In genomic region chr20:14049111-14049510, GRCh38 we compare ENCODE assay signal across 20 cellular contexts. TPM values are rescaled to one million over a fixed set of nuclear protein-coding genes. Genes with fewer than 3 reads are reported as not detected.
DNase-seq lines count a peak whose midpoint lies in the region; ATAC-seq, FAIRE-seq and TF ChIP-seq lines count a peak whose summit lies in the region.
"Had no signal": no experiment of that assay in that cellular context is flagged by ENCODE, and none has a peak within 500 bp of the region (broad histone marks: within the 10 kb centered on the region; RNA-seq: fewer than 3 reads in every experiment).

No MANE protein-coding gene starts in this region.

- peak; percentile 82 for ATAC-seq in GM19023 (IDR thresholded peaks at IDR 0.05; ENCODE audit: unreplicated experiment)
- ATAC-seq in GM21786 (IDR thresholded peaks at IDR 0.05; ENCODE audit: unreplicated experiment): peak; percentile 80
- ATAC-seq in HG03103 (IDR thresholded peaks at IDR 0.05; ENCODE audit: low read depth, unreplicated experiment): peak; percentile 80
- no peak for ATAC-seq in left ventricle myocardium superior
- ATAC-seq: activated CD8-positive, alpha-beta T cell treated with anti-CD3 and anti-CD28 coated beads for 36 hours; foreskin keratinocyte had no signal

- H3K27ac ChIP-seq in OCI-LY7 (ENCODE audit: low read depth, low read length, poor library complexity, severe bottlenecking): no peak overlapping the region
- H3K27ac ChIP-seq: breast epithelium, foreskin keratinocyte, KMS-11 had no signal

- no peaks in the 10 kb centered on the region for H3K27me3 ChIP-seq in Caco-2 (replicated peaks; ENCODE audit: control insufficient read depth, insufficient read depth, low read length)
- H3K27me3 ChIP-seq: breast epithelium, foreskin keratinocyte had no signal

- intact Hi-C loops in Caco-2 (cut with micrococcal nuclease; ENCODE audit: unreplicated experiment): no loop called here
- intact Hi-C loops in OCI-LY7 (cut with micrococcal nuclease; ENCODE audit: unreplicated experiment): no loop called here
- intact Hi-C loops in left ventricle myocardium superior (cut with micrococcal nuclease): no loop called here

- no peak for DNase-seq in nephron progenitor cell
- no peak for DNase-seq in Caco-2
- DNase-seq in RCC 7860 (ENCODE audit: low spot score): no peak
- DNase-seq in OCI-LY7 (ENCODE audit: low spot score): no peak
- no peak for DNase-seq in left ventricle myocardium superior
- DNase-seq: activated CD8-positive, alpha-beta T cell treated with anti-CD3 and anti-CD28 coated beads for 36 hours; activated naive CD4-positive, alpha-beta T cell treated with Interleukin-2 at 50 U/mL for 16 hours; CD4-positive, alpha-beta memory T cell; endodermal cell; foreskin keratinocyte; NCI-H1694 treated with DMSO at 0.1 percent for 48 hours; NCI-H526; T1000 had no signal

- no peaks in the 10 kb centered on the region for H3K9me3 Mint-ChIP-seq in nephron progenitor cell
- H3K9me3 Mint-ChIP-seq in Caco-2 (ENCODE audit: unreplicated experiment): no peaks in the 10 kb centered on the region
- H3K9me3 Mint-ChIP-seq: activated CD8-positive, alpha-beta T cell treated with anti-CD3 and anti-CD28 coated beads for 36 hours had no signal

- no TSS peak for BruUV-seq in Caco-2 (replicated peaks; lab: Mats Ljungman, UMichigan)
- BruUV-seq in OCI-LY7 (replicated peaks; lab: Mats Ljungman, UMichigan): no TSS peak

- H3K4me3 Mint-ChIP-seq in nephron progenitor cell: no peak overlapping the region
- H3K4me3 Mint-ChIP-seq in Caco-2 (ENCODE audit: unreplicated experiment): no peak overlapping the region
- H3K4me3 Mint-ChIP-seq: activated CD8-positive, alpha-beta T cell treated with anti-CD3 and anti-CD28 coated beads for 36 hours; CD4-positive, alpha-beta memory T cell; endodermal cell had no signal

- H3K79me2 ChIP-seq in OCI-LY7 (ENCODE audit: insufficient read depth, low read depth, low read length): no peaks in the 10 kb centered on the region

- POLR2A ChIA-PET in Caco-2 (lab: Charles Lee) (no interaction called here), OCI-LY7 (lab: Charles Lee) (interaction anchor here (0.7 kb wide), 1 partner anchor 475 kb away, joined by 3 read pairs; no protein-coding TSS in a partner anchor)

- TF ChIP-seq CTCF in nephron progenitor cell (IDR thresholded peaks at IDR 0.05) (no peak), Caco-2 (IDR thresholded peaks at IDR 0.05; ENCODE audit: insufficient read depth in 1 of 2, low read depth in 1 of 2, low read length in 1 of 2, severe bottlenecking in 1 of 2, unreplicated experiment in 1 of 2) (no peak), OCI-LY7 (conservative IDR thresholded peaks at IDR 0.05; ENCODE audit: low read length) (no peak)

- H3K4me3 ChIP-seq in Caco-2 (ENCODE audit: low read depth, low read length) (no peak overlapping the region), OCI-LY7 (ENCODE audit: low read depth, low read length, poor library complexity, severe bottlenecking) (no peak overlapping the region)
- H3K4me3 ChIP-seq: breast epithelium had no signal

- no peaks in the 10 kb centered on the region for H3K9me2 ChIP-seq in OCI-LY7 (ENCODE audit: insufficient read depth, low read length)

- no peaks in the 10 kb centered on the region for H3K4me1 Mint-ChIP-seq in nephron progenitor cell
- no peaks in the 10 kb centered on the region for H3K4me1 Mint-ChIP-seq in Caco-2 (ENCODE audit: low read depth, unreplicated experiment)
- H3K4me1 Mint-ChIP-seq: CD4-positive, alpha-beta memory T cell had no signal

- H3K4me1 ChIP-seq in Caco-2: no peaks in the 10 kb centered on the region
- H3K4me1 ChIP-seq in OCI-LY7 (ENCODE audit: insufficient read depth, low read length, poor library complexity, severe bottlenecking): no peaks in the 10 kb centered on the region
- H3K4me1 ChIP-seq: breast epithelium, foreskin keratinocyte had no signal

- no peaks in the 10 kb centered on the region for H3K9me3 ChIP-seq in Caco-2
- H3K9me3 ChIP-seq in OCI-LY7 (ENCODE audit: low read length): no peaks in the 10 kb centered on the region
- H3K9me3 ChIP-seq: breast epithelium had no signal

- H3K36me3 ChIP-seq in Caco-2 (ENCODE audit: control insufficient read depth, insufficient read depth, low read length) (no peaks in the 10 kb centered on the region), OCI-LY7 (ENCODE audit: insufficient read depth, low read length) (no peaks in the 10 kb centered on the region)
- H3K36me3 ChIP-seq: breast epithelium had no signal

- H3K36me3 Mint-ChIP-seq in nephron progenitor cell (ENCODE audit: low read depth) (no peaks in the 10 kb centered on the region), Caco-2 (ENCODE audit: insufficient read depth, unreplicated experiment) (no peaks in the 10 kb centered on the region)
- H3K36me3 Mint-ChIP-seq: CD4-positive, alpha-beta memory T cell had no signal

- no peak for FAIRE-seq in RCC 7860 (lab: Jason Lieb, UNC)

- H3K27me3 Mint-ChIP-seq in nephron progenitor cell (ENCODE audit: low read depth, poor library complexity) (no peaks in the 10 kb centered on the region), Caco-2 (ENCODE audit: insufficient read depth, unreplicated experiment) (peaks cover 8% of the 10 kb centered on the region)
- H3K27me3 Mint-ChIP-seq: activated CD8-positive, alpha-beta T cell treated with anti-CD3 and anti-CD28 coated beads for 36 hours; CD4-positive, alpha-beta memory T cell had no signal

- no peak overlapping the region for H3K4me2 ChIP-seq in OCI-LY7 (ENCODE audit: low read length)
- H3K4me2 ChIP-seq: KMS-11 had no signal

- no peaks in the 10 kb centered on the region for H4K20me1 ChIP-seq in OCI-LY7 (ENCODE audit: insufficient read depth, low read length)

- H2AFZ ChIP-seq in OCI-LY7 (ENCODE audit: low read length): no peak overlapping the region

- CTCF ChIA-PET in Caco-2 (lab: Charles Lee): no interaction called here
- CTCF ChIA-PET in OCI-LY7 (lab: Charles Lee; ENCODE audit: unreplicated experiment): no interaction called here

- H3K27ac Mint-ChIP-seq in nephron progenitor cell: peak overlapping the region; percentile 46
- H3K27ac Mint-ChIP-seq in Caco-2 (ENCODE audit: unreplicated experiment): no peak overlapping the region
- H3K27ac Mint-ChIP-seq: activated CD8-positive, alpha-beta T cell treated with anti-CD3 and anti-CD28 coated beads for 36 hours; CD4-positive, alpha-beta memory T cell; endodermal cell had no signal

RNA-seq across cellular contexts. Expression of gene MACROD2, which starts 53.8 kb away (rescaled TPM):
- 6.4 and 7.6 TPM in 2 replicates for total RNA-seq in Caco-2 (2022)
- total RNA-seq in OCI-LY7 (2014; rRNA removed; shearing (Covaris generic)): 0.09 TPM in 1 of 2 replicates, not detected in the other
- total RNA-seq in OCI-LY7 (2022): 4.5 and 6.4 TPM in 2 replicates
- total RNA-seq in left ventricle myocardium superior: 3.5 TPM
- total RNA-seq: activated CD8-positive, alpha-beta T cell treated with anti-CD3 and anti-CD28 coated beads for 36 hours; CD4-positive, alpha-beta memory T cell had no signal

RNA-seq across cellular contexts. Expression of gene SEL1L2, which starts 58.7 kb away (rescaled TPM):
- not detected in 2 replicates for total RNA-seq in Caco-2 (2022)
- not detected in 2 replicates for total RNA-seq in OCI-LY7 (2014; rRNA removed; shearing (Covaris generic))
- total RNA-seq in OCI-LY7 (2022): not detected in 2 replicates
- 0.40 TPM for total RNA-seq in left ventricle myocardium superior
- total RNA-seq: activated CD8-positive, alpha-beta T cell treated with anti-CD3 and anti-CD28 coated beads for 36 hours; CD4-positive, alpha-beta memory T cell; endodermal cell; foreskin keratinocyte; mononuclear cell; osteocyte had no signal
